In genomic region chr11:66331542-66332370, GRCh38 we compare ENCODE assay signal across 24 cellular contexts. TPM values are rescaled to one million over a fixed set of nuclear protein-coding genes. Genes with fewer than 3 reads are reported as not detected.
"Had no signal": no experiment of that assay in that cellular context is flagged by ENCODE, and none has a peak within 500 bp of the region (broad histone marks: within the 10 kb centered on the region; RNA-seq: fewer than 3 reads in every experiment).

No MANE protein-coding gene starts in this region.

- H3K9me3 Mint-ChIP-seq: activated B cell treated with CpG ODN at 0.5 μM for 24 hours; activated T-cell treated with anti-CD3 and anti-CD28 coated beads, Interleukin-2, amount 50 U/mL, for 4 hours; activated T-helper 2 cell treated with anti-CD3 and anti-CD28 coated beads, Interferon-gamma antibody, Interleukin-2, Interleukin-4, amounts not matched to agents 10 μg/mL and 5 μg/mL and 100 μg/mL, durations not matched to agents 14 hours and 24 hours and 36 hours; naive thymus-derived CD4-positive, alpha-beta T cell; neural crest cell; stimulated activated naive CD8-positive, alpha-beta T cell treated with anti-CD3 and anti-CD28 coated beads, Interleukin-15, amount 100 ng/mL, for 72 hours had no signal

- H3K36me3 Mint-ChIP-seq: activated naive CD8-positive, alpha-beta T cell had no signal

- H3K36me3 ChIP-seq: breast epithelium had no signal

- H3K27ac ChIP-seq: breast epithelium, epithelial cell of prostate, tibial artery had no signal

- ATAC-seq: activated CD4-positive, alpha-beta T cell treated with anti-CD3 and anti-CD28 coated beads for 36 hours; activated T-cell treated with anti-CD3 and anti-CD28 coated beads, Interleukin-2, amount 50 U/mL, for 4 hours; naive thymus-derived CD4-positive, alpha-beta T cell; stimulated activated naive CD8-positive, alpha-beta T cell treated with anti-CD3 and anti-CD28 coated beads, Interleukin-15, amount 100 ng/mL, for 72 hours; T-helper 17 cell had no signal

- H3K9me3 ChIP-seq: breast epithelium, tibial artery had no signal

- H3K4me3 Mint-ChIP-seq: activated B cell treated with CpG ODN at 0.5 μM for 24 hours; activated CD4-positive, alpha-beta T cell treated with anti-CD3 and anti-CD28 coated beads for 36 hours; activated naive CD8-positive, alpha-beta T cell; activated T-cell treated with anti-CD3 and anti-CD28 coated beads, Interleukin-2, amount 50 U/mL, for 4 hours; neural crest cell; stimulated activated naive CD8-positive, alpha-beta T cell treated with anti-CD3 and anti-CD28 coated beads, Interleukin-15, amount 100 ng/mL, for 72 hours; T-helper 17 cell had no signal

- H3K27me3 ChIP-seq: breast epithelium, tibial artery had no signal

- H3K27ac Mint-ChIP-seq: activated B cell treated with CpG ODN at 0.5 μM for 24 hours; activated CD4-positive, alpha-beta T cell treated with anti-CD3 and anti-CD28 coated beads for 36 hours; activated naive CD8-positive, alpha-beta T cell; activated T-helper 2 cell treated with anti-CD3 and anti-CD28 coated beads, Interferon-gamma antibody, Interleukin-2, Interleukin-4, amounts not matched to agents 10 μg/mL and 5 μg/mL and 100 μg/mL, durations not matched to agents 14 hours and 24 hours and 36 hours; progenitor cell of endocrine pancreas; stimulated activated naive CD8-positive, alpha-beta T cell treated with anti-CD3 and anti-CD28 coated beads, Interleukin-15, amount 100 ng/mL, for 72 hours; T-helper 17 cell had no signal

- H3K4me3 ChIP-seq: breast epithelium, tibial artery had no signal

- DNase-seq: activated B cell treated with CpG ODN at 0.5 μM for 24 hours; activated CD4-positive, alpha-beta T cell treated with anti-CD3 and anti-CD28 coated beads for 36 hours; activated CD4-positive, alpha-beta T cell treated with anti-CD3 and anti-CD28 coated beads, Interleukin-2, amount 50 U/mL, for 4 hours; activated CD8-positive, alpha-beta memory T cell treated with anti-CD3 and anti-CD28 coated beads for 24 hours; activated CD8-positive, alpha-beta memory T cell treated with anti-CD3 and anti-CD28 coated beads, Interleukin-2, amount 50 U/mL, for 4 hours; activated naive CD4-positive, alpha-beta T cell; activated T-cell treated with anti-CD3 and anti-CD28 coated beads, Interleukin-2, amount 50 U/mL, for 4 hours; amniotic stem cell; cerebellar nuclear complex; cortex of kidney; mesendoderm; naive thymus-derived CD4-positive, alpha-beta T cell; retina; stimulated activated CD4-positive, alpha-beta T cell treated with anti-CD3 and anti-CD28 coated beads, Interleukin-4, amount 100 ng/mL, for 24 hours; stimulated activated naive CD8-positive, alpha-beta T cell treated with anti-CD3 and anti-CD28 coated beads, Interleukin-15, amount 100 ng/mL, for 72 hours; SW 1271; T-helper 17 cell had no signal

RNA-seq across cellular contexts. Expression of gene CD248, which starts 14.9 kb away (rescaled TPM):
- total RNA-seq: activated T-helper 2 cell treated with anti-CD3 and anti-CD28 coated beads, Interferon-gamma antibody, Interleukin-2, Interleukin-4, amounts not matched to agents 10 μg/mL and 5 μg/mL and 100 μg/mL, durations not matched to agents 14 hours and 24 hours and 36 hours; T-helper 17 cell had no signal
